In the genomic region with DNA sequence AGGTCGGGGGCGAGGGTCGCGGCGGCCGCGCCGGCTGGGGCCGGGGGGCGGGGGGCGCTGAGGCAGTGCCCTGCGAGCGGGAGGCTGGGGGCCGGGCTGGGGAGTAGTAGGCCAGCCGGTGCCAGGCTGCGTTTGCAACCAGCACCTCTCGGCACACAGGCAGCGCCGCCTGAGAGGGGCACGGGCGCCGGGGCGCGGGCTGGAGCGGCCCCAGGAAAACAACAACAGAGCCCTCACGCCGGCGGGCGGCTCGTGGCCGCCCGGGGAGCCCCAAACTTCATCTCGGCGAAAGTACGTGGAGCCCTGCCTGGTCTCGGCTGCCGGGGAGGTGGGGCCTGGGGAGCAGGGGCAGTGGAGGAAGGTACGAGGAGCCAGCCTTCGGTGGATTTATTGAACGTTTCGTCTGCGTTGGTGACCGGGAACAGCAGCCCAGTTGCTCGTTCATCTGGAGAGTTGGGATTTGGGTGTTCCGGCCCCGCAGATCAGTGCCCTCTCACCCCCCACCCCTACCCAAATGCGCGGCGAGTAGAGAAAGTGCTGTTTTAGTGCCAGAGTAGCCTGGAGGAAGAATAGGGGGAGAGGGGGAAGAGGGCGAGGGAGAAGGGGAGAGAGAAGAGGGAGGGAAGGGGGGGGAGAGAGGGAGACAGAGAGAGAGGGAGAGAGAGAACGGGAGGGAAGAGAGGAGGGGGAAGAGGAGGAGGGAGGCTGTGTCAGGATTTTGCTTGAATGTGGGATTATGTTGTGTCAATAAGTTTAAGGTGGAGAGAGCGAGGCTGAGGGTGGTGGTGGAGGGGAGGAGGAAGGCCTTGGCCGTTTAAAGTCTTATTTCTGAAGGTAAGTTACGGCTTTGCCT, we compare ENCODE assay signal across 8 cellular contexts. TPM values are rescaled to one million over a fixed set of nuclear protein-coding genes. Genes with fewer than 3 reads are reported as not detected.
DNase-seq lines count a peak whose midpoint lies in the region; ATAC-seq, FAIRE-seq and TF ChIP-seq lines count a peak whose summit lies in the region.

No MANE protein-coding gene starts in this region.

- peaks cover 15% of the 10 kb centered on the region for H3K4me1 Mint-ChIP-seq in astrocyte (ENCODE audit: low read depth, unreplicated experiment)

- H3K4me1 ChIP-seq in astrocyte (ENCODE audit: insufficient read depth, low read length) (peaks cover 10% of the 10 kb centered on the region), hepatocyte (ENCODE audit: insufficient read depth) (peaks cover 8% of the 10 kb centered on the region), rectal smooth muscle tissue (ENCODE audit: control insufficient read depth, insufficient read depth, low read length) (peaks cover 13% of the 10 kb centered on the region)

- ATAC-seq in GM21737 (IDR thresholded peaks at IDR 0.05; ENCODE audit: unreplicated experiment) = peak; percentile 24

- H3K27ac Mint-ChIP-seq in astrocyte (ENCODE audit: unreplicated experiment) = peak overlapping the region; percentile 89

- no peaks in the 10 kb centered on the region for H3K27me3 ChIP-seq in astrocyte (ENCODE audit: insufficient read depth, low read length)
- no peaks in the 10 kb centered on the region for H3K27me3 ChIP-seq in hepatocyte
- H3K27me3 ChIP-seq in rectal smooth muscle tissue (ENCODE audit: control insufficient read depth, insufficient read depth, low read length) = no peaks in the 10 kb centered on the region

- WGBS in hepatocyte (ENCODE audit: low lambda C conversion rate, missing lambda C conversion rate) = 0% methylated on average over 6 of the region's 54 CpGs

- no peaks in the 10 kb centered on the region for H3K9me2 ChIP-seq in hepatocyte (replicated peaks; ENCODE audit: insufficient read depth)

- peak; percentile 59 for DNase-seq in ELF-1 (ENCODE audit: low read depth, low spot score)
- peak; percentile 69 for DNase-seq in KBM-7
- DNase-seq in T-helper 2 cell = peak; percentile 29 to 69 (median 44)
- DNase-seq in astrocyte (ENCODE audit: low read depth) = peak; percentile 52
- peak; percentile 75 for DNase-seq in hepatocyte (ENCODE audit: low spot score)
- no peak for DNase-seq in NCI-H774 (lab: John Stamatoyannopoulos, UW)

- no peak for FAIRE-seq in astrocyte (lab: Jason Lieb, UNC)

- H3K9me3 Mint-ChIP-seq in astrocyte (ENCODE audit: unreplicated experiment) = no peaks in the 10 kb centered on the region

- H3K4me3 ChIP-seq in astrocyte (ENCODE audit: insufficient read depth, low read depth, low read length) = peak overlapping the region; percentile 95
- peak overlapping the region; percentile 94 for H3K4me3 ChIP-seq in hepatocyte
- H3K4me3 ChIP-seq in rectal smooth muscle tissue (ENCODE audit: low read length) = peak overlapping the region; percentile 92

- H3K9me3 ChIP-seq in astrocyte (ENCODE audit: insufficient read depth, low read depth, low read length) (no peaks in the 10 kb centered on the region), hepatocyte (ENCODE audit: low read depth) (no peaks in the 10 kb centered on the region)

- H3K79me2 ChIP-seq in astrocyte (ENCODE audit: insufficient read depth, low read length) (peaks cover 35% of the 10 kb centered on the region), hepatocyte (peaks cover 39% of the 10 kb centered on the region)

- H4K20me1 ChIP-seq in astrocyte (ENCODE audit: insufficient read depth, low read length) (peaks cover 5% of the 10 kb centered on the region), hepatocyte (ENCODE audit: insufficient read depth, poor library complexity, severe bottlenecking) (peaks cover 10% of the 10 kb centered on the region)

- H3K4me2 ChIP-seq in astrocyte (ENCODE audit: low read length) (peak overlapping the region; percentile 98), hepatocyte (peak overlapping the region; percentile 96)

- TF ChIP-seq CTCF in astrocyte (IDR thresholded peaks at IDR 0.05; ENCODE audit: insufficient read depth, low read depth, low read length) (no peak), hepatocyte (IDR thresholded peaks at IDR 0.05; ENCODE audit: poor library complexity) (no peak)

- H3K4me3 Mint-ChIP-seq in astrocyte (ENCODE audit: unreplicated experiment) = peak overlapping the region; percentile 98

- no peaks in the 10 kb centered on the region for H3K36me3 ChIP-seq in astrocyte (ENCODE audit: insufficient read depth, low read length)
- H3K36me3 ChIP-seq in hepatocyte (replicated peaks; ENCODE audit: insufficient read depth, low read depth) = no peaks in the 10 kb centered on the region
- H3K36me3 ChIP-seq in rectal smooth muscle tissue (ENCODE audit: control insufficient read depth, insufficient read depth, low read length) = no peaks in the 10 kb centered on the region

- H3K36me3 Mint-ChIP-seq in astrocyte (ENCODE audit: low read depth, unreplicated experiment) = no peaks in the 10 kb centered on the region

- in situ Hi-C loops in KBM-7 (cut with MboI; ENCODE audit: low pct_unique_long_range_greater_than_20kb, low sequenced_read_pairs) = no loop called here

- H2AFZ ChIP-seq in astrocyte (ENCODE audit: low read depth, low read length) (peak overlapping the region; percentile 83), hepatocyte (peak overlapping the region; percentile 92)

- H3K27me3 Mint-ChIP-seq in astrocyte (ENCODE audit: low read depth, unreplicated experiment) = no peaks in the 10 kb centered on the region

- H3K9ac ChIP-seq in astrocyte (ENCODE audit: low read length) = peak overlapping the region; percentile 95
- peak overlapping the region; percentile 81 for H3K9ac ChIP-seq in rectal smooth muscle tissue (ENCODE audit: low read length)

- peak overlapping the region; percentile 70 for H3K27ac ChIP-seq in astrocyte (ENCODE audit: low read depth, low read length)
- peak overlapping the region; percentile 98 for H3K27ac ChIP-seq in hepatocyte
- H3K27ac ChIP-seq in rectal smooth muscle tissue (ENCODE audit: low read depth, low read length) = peak overlapping the region; percentile 93

RNA-seq across cellular contexts. Expression of a gene that starts 0.8 kb away (rescaled TPM):
- total RNA-seq in astrocyte (91.6 and 101 TPM in 2 replicates), hepatocyte (63.7 and 69.0 TPM in 2 replicates)
- polyA plus RNA-seq in hepatocyte = 75.2 and 92.6 TPM in 2 replicates
